In genomic region chr5:123214193-123214592, GRCh38 we compare ENCODE assay signal across 4 cellular contexts.
"Had no signal": no experiment of that assay in that cellular context is flagged by ENCODE, and none has a peak within 500 bp of the region (broad histone marks: within the 10 kb centered on the region; RNA-seq: fewer than 3 reads in every experiment).

No MANE protein-coding gene starts in this region.

- DNase-seq: IMR-90 had no signal

- H3K27ac ChIP-seq: HL-60 had no signal

- H3K4me3 ChIP-seq: K562 had no signal

- ATAC-seq: HepG2, K562 had no signal
